ENCODE assay signal across 7 cellular contexts in genomic region chr5:128662998-128663397, GRCh38.
"Had no signal": no experiment of that assay in that cellular context is flagged by ENCODE, and none has a peak within 500 bp of the region (broad histone marks: within the 10 kb centered on the region; RNA-seq: fewer than 3 reads in every experiment).

No MANE protein-coding gene starts in this region.

- H3K4me3 ChIP-seq: GM23338 had no signal

- H2AFZ ChIP-seq: GM23338 had no signal

- H3K4me2 ChIP-seq: GM23338 had no signal

- DNase-seq: H9, HCEC 1CT, KBM-7 had no signal

- ATAC-seq: GM23338 had no signal

- FAIRE-seq: H1, H54, HTR-8/SVneo had no signal
